In the genomic region with DNA sequence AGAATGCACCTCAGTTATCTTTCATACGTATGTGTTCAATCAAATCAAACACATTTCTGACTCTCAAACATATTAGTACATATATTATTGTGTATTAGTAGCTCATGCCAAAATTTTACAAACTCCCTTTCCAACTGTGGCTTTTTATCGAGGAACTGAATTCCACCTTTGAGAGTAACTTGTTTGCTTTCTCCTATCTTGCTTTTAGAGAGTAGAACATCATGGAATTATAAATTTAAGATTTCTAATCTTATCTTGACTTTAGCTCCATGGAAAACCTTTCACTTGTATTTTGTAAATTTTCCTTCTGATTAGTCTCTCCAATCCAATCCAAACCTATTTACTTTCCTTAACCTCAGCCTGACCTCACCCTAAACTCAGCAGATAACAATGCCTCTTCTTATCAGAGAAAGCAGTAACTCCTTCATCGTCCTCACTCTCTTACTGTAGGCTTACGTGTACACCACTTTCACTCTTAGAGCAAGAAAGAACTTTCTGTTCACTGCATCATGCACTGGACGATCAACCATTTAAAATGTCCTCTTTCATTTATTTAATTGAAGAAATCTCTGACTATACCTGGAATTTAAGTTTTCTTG, we compare ENCODE assay signal across 1 cellular context.
TF ChIP-seq lines count a peak whose summit lies in the region.

No MANE protein-coding gene starts in this region.

TF ChIP-seq in A549, 52 proteins besides CTCF, POLR2A, EP300 and RAD21:
- no peak for TF ChIP-seq ATOH8 (CRISPR knock-in tag; IDR thresholded peaks at IDR 0.05; ENCODE audit: low read depth)
- TF ChIP-seq MAFK (IDR thresholded peaks at IDR 0.05; ENCODE audit: partially characterized antibody): no peak
- 0 out of 2 replicates have a peak, but pooled peaks have one; percentile 22 for TF ChIP-seq HEYL (CRISPR knock-in tag; IDR thresholded peaks at IDR 0.05)
- peak; percentile 19; the same call in 1 of the 2 replicates for TF ChIP-seq GATA3 (IDR thresholded peaks at IDR 0.05; ENCODE audit: borderline replicate concordance)
- TF ChIP-seq HOXA7 (CRISPR knock-in tag; IDR thresholded peaks at IDR 0.05): no peak
- TF ChIP-seq E2F6 (IDR thresholded peaks at IDR 0.05; ENCODE audit: borderline replicate concordance, low read depth): no peak
- no peak for TF ChIP-seq HMGXB4 (CRISPR knock-in tag; IDR thresholded peaks at IDR 0.05; ENCODE audit: borderline replicate concordance)
- no peak for TF ChIP-seq KDM1A (IDR thresholded peaks at IDR 0.05; ENCODE audit: low read depth)
- TF ChIP-seq, protein P1, sequence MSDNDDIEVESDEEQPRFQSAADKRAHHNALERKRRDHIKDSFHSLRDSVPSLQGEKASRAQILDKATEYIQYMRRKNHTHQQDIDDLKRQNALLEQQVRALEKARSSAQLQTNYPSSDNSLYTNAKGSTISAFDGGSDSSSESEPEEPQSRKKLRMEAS (IDR thresholded peaks at IDR 0.05): no peak
- TF ChIP-seq ZNF302 (CRISPR knock-in tag; IDR thresholded peaks at IDR 0.05): no peak
- TF ChIP-seq ESRRA (IDR thresholded peaks at IDR 0.05; ENCODE audit: borderline replicate concordance, low read length): no peak
- TF ChIP-seq ZC3H11A (IDR thresholded peaks at IDR 0.05): no peak
TF ChIP-seq in A549: peak in this region for 2.
